Comparison of ENCODE assay signal across 7 cellular contexts in the genomic region with DNA sequence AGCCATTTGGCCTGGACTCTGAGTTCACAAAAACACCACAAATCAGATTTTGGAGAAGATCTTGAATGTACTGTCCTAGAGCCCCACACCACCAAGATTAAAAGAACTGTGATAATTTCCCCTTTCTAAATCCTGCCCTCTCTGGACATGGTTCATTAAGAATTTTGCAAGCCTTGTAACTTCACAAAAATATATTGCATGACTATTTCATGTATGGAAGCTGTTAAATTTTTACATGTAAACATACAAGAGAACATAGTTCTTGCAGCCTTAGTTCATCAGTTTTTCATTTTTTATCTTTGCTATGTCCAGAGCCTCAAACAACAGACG.
DNase-seq lines count a peak whose midpoint lies in the region; ATAC-seq and TF ChIP-seq lines count a peak whose summit lies in the region.

No MANE protein-coding gene starts in this region.

- H3K4me2 ChIP-seq in trophoblast cell (ENCODE audit: low read length) = no peak overlapping the region

- no peak overlapping the region for H3K23ac ChIP-seq in trophoblast cell (ENCODE audit: low read length)

- H4K12ac ChIP-seq in trophoblast cell (ENCODE audit: low read depth, low read length) = no peak overlapping the region

- H3K9me3 ChIP-seq in left lung (peaks cover 0 to 7% of the 10 kb centered on the region in 2 donors), MG63 (peaks cover 12% of the 10 kb centered on the region), trophoblast cell (ENCODE audit: insufficient read depth, low read depth, low read length) (peaks cover 4% of the 10 kb centered on the region)

- H3K14ac ChIP-seq in trophoblast cell (ENCODE audit: low read length) = no peak overlapping the region

- no peak overlapping the region for H3K9ac ChIP-seq in trophoblast cell (ENCODE audit: low read length)

- H2BK5ac ChIP-seq in trophoblast cell (ENCODE audit: low read depth, low read length, poor library complexity) = no peak overlapping the region

- no peak overlapping the region for H2BK12ac ChIP-seq in trophoblast cell (ENCODE audit: low read length)

- H3K4ac ChIP-seq in trophoblast cell (ENCODE audit: low read depth, low read length) = no peak overlapping the region

- TF ChIP-seq CTCF in RWPE1 (conservative IDR thresholded peaks at IDR 0.05; ENCODE audit: low read depth) (no peak), left lung (IDR thresholded peaks at IDR 0.05) (no peak)

- 0 out of 2 replicates have a peak overlapping the region, but pooled peaks have one; percentile 15 for H3K27ac ChIP-seq in RWPE1
- peak overlapping the region; percentile 25 to 69 for H3K27ac ChIP-seq in left lung
- peak overlapping the region; percentile 38 for H3K27ac ChIP-seq in temporal lobe (ENCODE audit: low read depth, low read length)
- no peak overlapping the region for H3K27ac ChIP-seq in trophoblast cell (ENCODE audit: low read depth, low read length)

- CTCF ChIA-PET in RWPE1 (lab: Yijun Ruan, JAX) = interaction anchor here (0.6 to 2.4 kb wide), 9 partner anchors 21 to 420 kb away, joined by 3 to 11 read pairs (median 3); no protein-coding TSS in a partner anchor

- H2AK5ac ChIP-seq in trophoblast cell (ENCODE audit: low read length) = no peak overlapping the region

- H3K79me1 ChIP-seq in trophoblast cell (ENCODE audit: low read length) = peaks cover 6% of the 10 kb centered on the region

- H2BK120ac ChIP-seq in trophoblast cell (ENCODE audit: insufficient read depth, low read length, poor library complexity) = no peak overlapping the region

- H3K36me3 ChIP-seq in left lung (no peaks in the 10 kb centered on the region), MG63 (no peaks in the 10 kb centered on the region), trophoblast cell (ENCODE audit: control insufficient read depth in 1 of 2, insufficient read depth in 2 of 2, low read length in 2 of 2) (no peaks in the 10 kb centered on the region)

- peaks cover 26 to 70% of the 10 kb centered on the region in 2 donors for H3K4me1 ChIP-seq in left lung
- H3K4me1 ChIP-seq in trophoblast cell (ENCODE audit: control insufficient read depth in 1 of 2, insufficient read depth in 2 of 2, low read length in 2 of 2) = peaks cover 4 to 13% of the 10 kb centered on the region in 2 experiments

- intact Hi-C loops in left lung (cut with DNase I) = loop anchor here in 1 of 2 donors (5.0 to 10.0 kb wide), 2 partner anchors 199 to 412 kb away; a partner anchor contains a TSS

- DNase-seq in RWPE1 (ENCODE audit: low spot score) = no peak
- DNase-seq in left lung = no peak
- DNase-seq in MG63 = no peak
- no peak for DNase-seq in stimulated activated naive CD4-positive, alpha-beta T cell treated with Interleukin-2 at 50 U/mL for 16 hours (lab: John Stamatoyannopoulos, UW)
- DNase-seq in trophoblast cell = no peak

- POLR2A ChIA-PET in RWPE1 (lab: Yijun Ruan, JAX; ENCODE audit: low non-redundant PET) = no interaction called here

- no peak overlapping the region for H4K8ac ChIP-seq in trophoblast cell (ENCODE audit: low read depth, low read length)

- no peak overlapping the region for H4K91ac ChIP-seq in trophoblast cell (ENCODE audit: low read depth, low read length)

- no peak overlapping the region for H3K18ac ChIP-seq in trophoblast cell (ENCODE audit: low read length)

- H3K4me3 ChIP-seq in left lung (no peak overlapping the region), MG63 (no peak overlapping the region), trophoblast cell (ENCODE audit: low read depth, low read length) (no peak overlapping the region)

- no peaks in the 10 kb centered on the region for H3K79me2 ChIP-seq in trophoblast cell (ENCODE audit: control insufficient read depth, insufficient read depth, low read length, poor library complexity)

- WGBS in trophoblast cell (ENCODE audit: extremely low coverage, insufficient coverage, insufficient read length) = no CpG with 5 or more reads among the region's 1 CpG

- no peaks in the 10 kb centered on the region for H3K27me3 ChIP-seq in left lung
- H3K27me3 ChIP-seq in MG63 = no peaks in the 10 kb centered on the region
- H3K27me3 ChIP-seq in trophoblast cell (ENCODE audit: insufficient read depth, low read length) = no peaks in the 10 kb centered on the region

- ATAC-seq in GM21423 (IDR thresholded peaks at IDR 0.05; ENCODE audit: unreplicated experiment) (peak; percentile 19), left lung (peak; percentile 9)

- H2AFZ ChIP-seq in trophoblast cell (ENCODE audit: insufficient read depth, low read length, poor library complexity) = no peak overlapping the region
